Comparison of ENCODE assay signal across 8 cellular contexts in genomic region chr17:59762022-59762825, GRCh38. TPM values are rescaled to one million over a fixed set of nuclear protein-coding genes. Genes with fewer than 3 reads are reported as not detected.
DNase-seq lines count a peak whose midpoint lies in the region; ATAC-seq and TF ChIP-seq lines count a peak whose summit lies in the region.

No MANE protein-coding gene starts in this region.

- peaks cover 6% of the 10 kb centered on the region; the same call in 1 of the 2 replicates for H3K4me1 ChIP-seq in GM23338 (ENCODE audit: insufficient read depth)
- H3K4me1 ChIP-seq in ectodermal cell (ENCODE audit: control insufficient read depth, insufficient read depth, low read length): peaks cover 5% of the 10 kb centered on the region
- peaks cover 42% of the 10 kb centered on the region for H3K4me1 ChIP-seq in skeletal muscle satellite cell (ENCODE audit: control insufficient read depth, insufficient read depth, low read length)
- H3K4me1 ChIP-seq in Peyer's patch: no peaks in the 10 kb centered on the region

- peaks cover 26% of the 10 kb centered on the region for H3K36me3 Mint-ChIP-seq in GM23338 (ENCODE audit: low read depth)

- H3K27ac ChIP-seq in GM23338 (ENCODE audit: low read depth) (peak overlapping the region; percentile 50), RWPE1 (no peak overlapping the region), ectodermal cell (ENCODE audit: insufficient read depth, low read depth, low read length, poor library complexity, severe bottlenecking) (peak overlapping the region; percentile 88), Peyer's patch (peak overlapping the region in 1 of 4 donors; percentile 12), substantia nigra (ENCODE audit: low read depth, low read length, poor library complexity, severe bottlenecking) (no peak overlapping the region)

- POLR2A ChIA-PET in RWPE1 (lab: Yijun Ruan, JAX; ENCODE audit: low non-redundant PET): interaction anchor here (0.5 to 0.6 kb wide), 2 partner anchors 12 to 104 kb away, joined by 5 to 10 read pairs; no protein-coding TSS in a partner anchor

- CTCF ChIA-PET in RWPE1 (lab: Yijun Ruan, JAX): interaction anchor here (0.6 kb wide), 1 partner anchor 33 kb away, joined by 3 read pairs; no protein-coding TSS in a partner anchor

- H2AFZ ChIP-seq in GM23338: no peak overlapping the region

- H3K4me1 Mint-ChIP-seq in GM23338: peaks cover 9% of the 10 kb centered on the region

- peak overlapping the region; percentile 93; the same call in 1 of the 2 replicates for H3K27ac Mint-ChIP-seq in GM23338

- H3K79me2 ChIP-seq in GM23338 (replicated peaks; ENCODE audit: insufficient read depth): no peaks in the 10 kb centered on the region

- DNase-seq in GM23338 (ENCODE audit: low spot score) (no peak), RWPE1 (ENCODE audit: low spot score) (peak; percentile 41), Peyer's patch (no peak), substantia nigra (lab: John Stamatoyannopoulos, UW) (no peak)

- H4K20me1 ChIP-seq in GM23338 (replicated peaks; ENCODE audit: insufficient read depth): no peaks in the 10 kb centered on the region

- H3K4me3 ChIP-seq in GM23338 (no peak overlapping the region), ectodermal cell (ENCODE audit: insufficient read depth, low read depth, low read length) (no peak overlapping the region), skeletal muscle satellite cell (ENCODE audit: low read length) (no peak overlapping the region), Peyer's patch (no peak overlapping the region)

- H3K36me3 ChIP-seq in GM23338 (ENCODE audit: insufficient read depth): no peaks in the 10 kb centered on the region
- peaks cover 7% of the 10 kb centered on the region for H3K36me3 ChIP-seq in ectodermal cell (ENCODE audit: control insufficient read depth, insufficient read depth, low read length)
- peaks cover 5% of the 10 kb centered on the region for H3K36me3 ChIP-seq in skeletal muscle satellite cell (ENCODE audit: insufficient read depth, low read length)
- peaks cover 0 to 20% (median 0%) of the 10 kb centered on the region in 3 donors for H3K36me3 ChIP-seq in Peyer's patch

- H3K27me3 Mint-ChIP-seq in GM23338 (ENCODE audit: insufficient read depth, low read depth, poor library complexity): no peaks in the 10 kb centered on the region

- H3K4me2 ChIP-seq in GM23338 (no peak overlapping the region), skeletal muscle satellite cell (ENCODE audit: low read length) (peak overlapping the region; percentile 24)

- H3K9me3 Mint-ChIP-seq in GM23338: peaks cover 8% of the 10 kb centered on the region; the same call in 2 of the 3 replicates

- H3K9me3 ChIP-seq in ectodermal cell (ENCODE audit: control insufficient read depth, low read length) (no peaks in the 10 kb centered on the region), skeletal muscle satellite cell (replicated peaks; ENCODE audit: low read length) (no peaks in the 10 kb centered on the region), Peyer's patch (no peaks in the 10 kb centered on the region)

- no peak for TF ChIP-seq CTCF in GM23338 (conservative IDR thresholded peaks at IDR 0.05; ENCODE audit: low read depth in 2 of 2)
- no peak for TF ChIP-seq CTCF in RWPE1 (conservative IDR thresholded peaks at IDR 0.05; ENCODE audit: low read depth)
- TF ChIP-seq CTCF in Peyer's patch (IDR thresholded peaks at IDR 0.05): no peak

- peak overlapping the region; percentile 68 for H3K9ac ChIP-seq in skeletal muscle satellite cell (ENCODE audit: low read depth, low read length)

- no peak for ATAC-seq in GM23338
- no peak for ATAC-seq in HG03108 (IDR thresholded peaks at IDR 0.05; ENCODE audit: unreplicated experiment)
- ATAC-seq in HG02588 (IDR thresholded peaks at IDR 0.05; ENCODE audit: unreplicated experiment): no peak

- no peaks in the 10 kb centered on the region for H3F3A ChIP-seq in GM23338 (replicated peaks; ENCODE audit: low read depth)

- H3K27me3 ChIP-seq in GM23338 (ENCODE audit: insufficient read depth) (no peaks in the 10 kb centered on the region), ectodermal cell (ENCODE audit: control insufficient read depth, insufficient read depth, low read length, poor library complexity, severe bottlenecking) (no peaks in the 10 kb centered on the region), skeletal muscle satellite cell (ENCODE audit: control insufficient read depth, insufficient read depth, low read length) (no peaks in the 10 kb centered on the region), Peyer's patch (no peaks in the 10 kb centered on the region)

- no peak for TF ChIP-seq POLR2A in Peyer's patch (IDR thresholded peaks at IDR 0.05)

- H3K4me3 Mint-ChIP-seq in GM23338: no peak overlapping the region

- WGBS in ectodermal cell, 2 experiments: 93 to 100% methylated on average over 3 of the region's 4 CpGs

- H3K9me2 ChIP-seq in GM23338 (ENCODE audit: insufficient read depth): no peaks in the 10 kb centered on the region

TF ChIP-seq in GM23338, 12 proteins besides CTCF, POLR2A, EP300 and RAD21:
- no peak for TF ChIP-seq JUNB (IDR thresholded peaks at IDR 0.05; ENCODE audit: unreplicated experiment)
- TF ChIP-seq, protein P1, sequence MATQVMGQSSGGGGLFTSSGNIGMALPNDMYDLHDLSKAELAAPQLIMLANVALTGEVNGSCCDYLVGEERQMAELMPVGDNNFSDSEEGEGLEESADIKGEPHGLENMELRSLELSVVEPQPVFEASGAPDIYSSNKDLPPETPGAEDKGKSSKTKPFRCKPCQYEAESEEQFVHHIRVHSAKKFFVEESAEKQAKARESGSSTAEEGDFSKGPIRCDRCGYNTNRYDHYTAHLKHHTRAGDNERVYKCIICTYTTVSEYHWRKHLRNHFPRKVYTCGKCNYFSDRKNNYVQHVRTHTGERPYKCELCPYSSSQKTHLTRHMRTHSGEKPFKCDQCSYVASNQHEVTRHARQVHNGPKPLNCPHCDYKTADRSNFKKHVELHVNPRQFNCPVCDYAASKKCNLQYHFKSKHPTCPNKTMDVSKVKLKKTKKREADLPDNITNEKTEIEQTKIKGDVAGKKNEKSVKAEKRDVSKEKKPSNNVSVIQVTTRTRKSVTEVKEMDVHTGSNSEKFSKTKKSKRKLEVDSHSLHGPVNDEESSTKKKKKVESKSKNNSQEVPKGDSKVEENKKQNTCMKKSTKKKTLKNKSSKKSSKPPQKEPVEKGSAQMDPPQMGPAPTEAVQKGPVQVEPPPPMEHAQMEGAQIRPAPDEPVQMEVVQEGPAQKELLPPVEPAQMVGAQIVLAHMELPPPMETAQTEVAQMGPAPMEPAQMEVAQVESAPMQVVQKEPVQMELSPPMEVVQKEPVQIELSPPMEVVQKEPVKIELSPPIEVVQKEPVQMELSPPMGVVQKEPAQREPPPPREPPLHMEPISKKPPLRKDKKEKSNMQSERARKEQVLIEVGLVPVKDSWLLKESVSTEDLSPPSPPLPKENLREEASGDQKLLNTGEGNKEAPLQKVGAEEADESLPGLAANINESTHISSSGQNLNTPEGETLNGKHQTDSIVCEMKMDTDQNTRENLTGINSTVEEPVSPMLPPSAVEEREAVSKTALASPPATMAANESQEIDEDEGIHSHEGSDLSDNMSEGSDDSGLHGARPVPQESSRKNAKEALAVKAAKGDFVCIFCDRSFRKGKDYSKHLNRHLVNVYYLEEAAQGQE (IDR thresholded peaks at IDR 0.05; ENCODE audit: unreplicated experiment): no peak
- TF ChIP-seq STAT1 (IDR thresholded peaks at IDR 0.05; ENCODE audit: unreplicated experiment): no peak
- no peak for TF ChIP-seq EZH2phosphoT487 (IDR thresholded peaks at IDR 0.05; ENCODE audit: unreplicated experiment)
TF ChIP-seq in GM23338: peak in this region for 0.

RNA-seq across cellular contexts. Expression of gene VMP1, which starts 54.8 kb away (rescaled TPM):
- 112 and 137 TPM in 2 replicates for total RNA-seq in GM23338 (2014; rRNA removed; shearing (Covaris generic))
- 63.1 and 70.1 TPM in 2 replicates for polyA plus RNA-seq in GM23338 (2016; fragmentation: Nextera tagmentation; extraction: Ambion mirVana)
- polyA plus RNA-seq in ectodermal cell (2013, experiment 1 of 4): 65.5 TPM
- 67.7 TPM for polyA plus RNA-seq in ectodermal cell (2013, experiment 2 of 4)
- 42.8 TPM for polyA plus RNA-seq in ectodermal cell (2013, experiment 3 of 4)
- 47.4 TPM for polyA plus RNA-seq in ectodermal cell (2013, experiment 4 of 4)
- 178 and 192 TPM in 2 replicates for total RNA-seq in skeletal muscle satellite cell (2012; rRNA removed)
- 100 to 1,000 TPM; 228 to 366 (median 332) TPM for total RNA-seq in Peyer's patch

RNA-seq across cellular contexts. Expression of gene PTRH2, which starts 55.0 kb away (rescaled TPM):
- 26.6 and 32.7 TPM in 2 replicates for total RNA-seq in GM23338 (2014; rRNA removed; shearing (Covaris generic))
- 70.7 and 85.2 TPM in 2 replicates for polyA plus RNA-seq in GM23338 (2016; fragmentation: Nextera tagmentation; extraction: Ambion mirVana)
- polyA plus RNA-seq in ectodermal cell (2013, experiment 1 of 4): 21.9 TPM
- polyA plus RNA-seq in ectodermal cell (2013, experiment 2 of 4): 25.1 TPM
- polyA plus RNA-seq in ectodermal cell (2013, experiment 3 of 4): 26.6 TPM
- 25.2 TPM for polyA plus RNA-seq in ectodermal cell (2013, experiment 4 of 4)
- 22.3 and 26.9 TPM in 2 replicates for total RNA-seq in skeletal muscle satellite cell (2012; rRNA removed)
- 10 to 100 TPM; 11.7 to 60.2 (median 14.9) TPM for total RNA-seq in Peyer's patch

Comparison
In these comparisons a context has a peak if more than half of its experiments do, and no peak if none do; other contexts are left out.
1. H3K27ac ChIP-seq: peak in GM23338 (single experiment) and ectodermal cell (single experiment); none in RWPE1 (single experiment) and substantia nigra (single experiment).